22 cellular contexts compared by ENCODE assay signal in the genomic region with DNA sequence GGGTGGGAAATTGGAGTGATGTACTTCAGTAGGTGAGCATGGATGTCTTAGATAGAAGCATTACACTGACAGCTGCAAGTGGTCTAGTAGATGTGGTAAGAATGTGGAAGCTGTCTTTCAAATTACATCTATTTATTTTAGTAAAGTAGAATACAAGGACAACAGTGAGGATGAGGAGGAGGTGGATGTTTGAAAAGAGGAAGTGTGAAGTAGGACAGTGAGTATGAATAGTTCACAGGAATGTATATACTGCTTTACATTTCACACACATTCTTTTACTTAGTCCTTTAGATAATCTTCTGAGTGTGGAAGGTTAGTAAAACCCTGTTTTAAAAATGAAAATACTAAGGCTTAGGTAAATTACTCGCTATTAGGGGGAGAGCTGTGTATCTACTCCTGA. TPM values are rescaled to one million over a fixed set of nuclear protein-coding genes. Genes with fewer than 3 reads are reported as not detected.
DNase-seq lines count a peak whose midpoint lies in the region; ATAC-seq and TF ChIP-seq lines count a peak whose summit lies in the region.
"Had no signal": no experiment of that assay in that cellular context is flagged by ENCODE, and none has a peak within 500 bp of the region (broad histone marks: within the 10 kb centered on the region; RNA-seq: fewer than 3 reads in every experiment).

No MANE protein-coding gene starts in this region.

- H3K4me1 ChIP-seq in gastrocnemius medialis = peaks cover 76 to 77% of the 10 kb centered on the region in 2 donors
- H3K4me1 ChIP-seq: BE2C had no signal

- H3K36me3 ChIP-seq in gastrocnemius medialis = no peaks in the 10 kb centered on the region
- H3K36me3 ChIP-seq: BE2C, stomach had no signal

- no peaks in the 10 kb centered on the region for H3K9me3 ChIP-seq in gastrocnemius medialis
- H3K9me3 ChIP-seq: BE2C, stomach had no signal

- intact Hi-C loops in gastrocnemius medialis (cut with DNase I; ENCODE audit: low total_unique reads) = no loop called here

- no peak overlapping the region for H3K4me3 ChIP-seq in gastrocnemius medialis
- H3K4me3 ChIP-seq: skin epidermis, stomach had no signal

- H3K27ac ChIP-seq in gastrocnemius medialis = peak overlapping the region; percentile 38 to 59 (median 47)
- H3K27ac ChIP-seq: 22Rv1, skin epidermis had no signal

- no peak for TF ChIP-seq CTCF in gastrocnemius medialis (IDR thresholded peaks at IDR 0.05 in 4 of 5, conservative IDR thresholded peaks at IDR 0.05 in 1 of 5)

- peak; percentile 49 for DNase-seq in NOMO-1 treated with DMSO at 0.1 percent for 48 hours (lab: John Stamatoyannopoulos, UW; ENCODE audit: unreplicated experiment)
- no peak for DNase-seq in NOMO-1 treated with dmso at 0.1 percent for 144 hours (lab: John Stamatoyannopoulos, UW; ENCODE audit: unreplicated experiment)
- peak; percentile 40 for DNase-seq in KBM-7
- DNase-seq in SKM-1 (lab: John Stamatoyannopoulos, UW; ENCODE audit: unreplicated experiment) = peak; percentile 13
- no peak for DNase-seq in gastrocnemius medialis
- no peak for DNase-seq in COR-L47 (lab: John Stamatoyannopoulos, UW)
- no peak for DNase-seq in activated CD4-positive, alpha-beta T cell treated with anti-CD3 and anti-CD28 coated beads, Interleukin-2, amount 50 U/mL, for 48 hours
- no peak for DNase-seq in SHP77 treated with DMSO at 0.1 percent for 48 hours (lab: John Stamatoyannopoulos, UW)
- DNase-seq: activated CD4-positive, alpha-beta T cell treated with anti-CD3 and anti-CD28 coated beads, Interleukin-2, amount 10 ng/mL, durations not matched to agents 7 days and 5 days; activated gamma-delta T cell; BE2C; dermis blood vessel endothelial cell; foreskin fibroblast; kidney; NCI-H1436 treated with DMSO at 0.1 percent for 48 hours; NCI-H774; posterior cingulate gyrus; stimulated activated CD4-positive, alpha-beta T cell treated with anti-CD3 and anti-CD28 coated beads, Interleukin-4, amount 100 ng/mL, for 1 hour; stomach; trophoblast cell had no signal

- no peaks in the 10 kb centered on the region for H3K27me3 ChIP-seq in gastrocnemius medialis
- H3K27me3 ChIP-seq: BE2C, stomach had no signal

- ATAC-seq in gastrocnemius medialis = no peak

- in situ Hi-C loops in KBM-7 (cut with MboI; ENCODE audit: low pct_unique_long_range_greater_than_20kb, low sequenced_read_pairs) = no loop called here
- in situ Hi-C loops in gastrocnemius medialis (cut with MboI; ENCODE audit: low sequenced_read_pairs in 4 of 4) = no loop called here

- TF ChIP-seq POLR2A in gastrocnemius medialis (IDR thresholded peaks at IDR 0.05) = no peak

RNA-seq across cellular contexts. Expression of gene KIAA1549L, which starts 54.4 kb away (rescaled TPM):
- under 1 TPM in 1 of 4 donors, not detected in 3; 0.09 TPM for total RNA-seq in gastrocnemius medialis
- total RNA-seq: activated CD4-positive, alpha-beta T cell treated with anti-CD3 and anti-CD28 coated beads, Interleukin-2, amount 10 ng/mL, durations not matched to agents 7 days and 5 days had no signal

Comparison
In these comparisons a context has a peak if more than half of its experiments do, and no peak if none do; other contexts are left out.
1. DNase-seq: peak in NOMO-1 treated with DMSO at 0.1 percent for 48 hours (single experiment), KBM-7 (single experiment) and SKM-1 (single experiment); none in NOMO-1 treated with dmso at 0.1 percent for 144 hours (single experiment), gastrocnemius medialis (0 of 2), COR-L47 (single experiment), activated CD4-positive, alpha-beta T cell treated with anti-CD3 and anti-CD28 coated beads, Interleukin-2, amount 50 U/mL, for 48 hours (0 of 2) and SHP77 treated with DMSO at 0.1 percent for 48 hours (single experiment).